Comparison of ENCODE assay signal across 12 cellular contexts in genomic region chr5:14218897-14219573, GRCh38.
DNase-seq lines count a peak whose midpoint lies in the region; TF ChIP-seq lines count a peak whose summit lies in the region.
"Had no signal": no experiment of that assay in that cellular context is flagged by ENCODE, and none has a peak within 500 bp of the region (broad histone marks: within the 10 kb centered on the region; RNA-seq: fewer than 3 reads in every experiment).

No MANE protein-coding gene starts in this region.

- DNase-seq in AG04450 (ENCODE audit: low read depth, low spot score) (no peak), RPMI7951 (ENCODE audit: low read depth) (peak; percentile 18), foreskin melanocyte (peak; percentile 55), nephron progenitor cell (no peak), LoVo (ENCODE audit: low spot score) (no peak), NCI-H446 (lab: John Stamatoyannopoulos, UW) (no peak), WERI-Rb-1 (no peak), GF-D8 (lab: John Stamatoyannopoulos, UW) (no peak)
- DNase-seq: activated CD4-positive, alpha-beta T cell treated with anti-CD3 and anti-CD28 coated beads for 4 hours; activated naive CD4-positive, alpha-beta T cell treated with anti-CD3 and anti-CD28 coated beads for 36 hours; NCI-H1105 treated with DMSO at 0.1 percent for 48 hours; retina had no signal

- POLR2A ChIA-PET in AG04450 (lab: Yijun Ruan, JAX): no interaction called here

- H3K27me3 ChIP-seq in AG04450 (ENCODE audit: control insufficient read depth, insufficient read depth, low read length): no peaks in the 10 kb centered on the region
- peaks cover 23% of the 10 kb centered on the region for H3K27me3 ChIP-seq in WERI-Rb-1 (ENCODE audit: insufficient read depth, low read depth, severe bottlenecking)

- H3K27me3 Mint-ChIP-seq in nephron progenitor cell (ENCODE audit: low read depth, poor library complexity): no peaks in the 10 kb centered on the region

- H3K9me3 Mint-ChIP-seq in nephron progenitor cell: no peaks in the 10 kb centered on the region
- H3K9me3 Mint-ChIP-seq: activated naive CD4-positive, alpha-beta T cell treated with anti-CD3 and anti-CD28 coated beads for 36 hours had no signal

- no peak overlapping the region for H3K4me3 Mint-ChIP-seq in nephron progenitor cell
- H3K4me3 Mint-ChIP-seq: activated naive CD4-positive, alpha-beta T cell treated with anti-CD3 and anti-CD28 coated beads for 36 hours had no signal

- peaks cover 20% of the 10 kb centered on the region for H3K36me3 Mint-ChIP-seq in nephron progenitor cell (ENCODE audit: low read depth)

- no peak for TF ChIP-seq CTCF in AG04450 (IDR thresholded peaks at IDR 0.05; ENCODE audit: low read depth, low read length)
- TF ChIP-seq CTCF in nephron progenitor cell (IDR thresholded peaks at IDR 0.05): no peak
- TF ChIP-seq CTCF in WERI-Rb-1 (IDR thresholded peaks at IDR 0.05; ENCODE audit: low read depth, low read length): no peak

- H3K27ac Mint-ChIP-seq in nephron progenitor cell: peak overlapping the region; percentile 37
- H3K27ac Mint-ChIP-seq: activated naive CD4-positive, alpha-beta T cell treated with anti-CD3 and anti-CD28 coated beads for 36 hours had no signal

- peaks cover 78% of the 10 kb centered on the region for H3K4me1 Mint-ChIP-seq in nephron progenitor cell

- peak overlapping the region; percentile 33 for H3K27ac ChIP-seq in AG04450 (ENCODE audit: low read depth, low read length)
- H3K27ac ChIP-seq in WERI-Rb-1: no peak overlapping the region

- H3K9me3 ChIP-seq in AG04450 (ENCODE audit: control insufficient read depth, insufficient read depth, low read length): no peaks in the 10 kb centered on the region
- H3K9me3 ChIP-seq in WERI-Rb-1 (ENCODE audit: severe bottlenecking): no peaks in the 10 kb centered on the region

- no peaks in the 10 kb centered on the region for H3K36me3 ChIP-seq in WERI-Rb-1

- CTCF ChIA-PET in AG04450 (lab: Charles Lee): no interaction called here

- H3K4me3 ChIP-seq in AG04450 (ENCODE audit: low read depth, low read length) (no peak overlapping the region), WERI-Rb-1 (ENCODE audit: low read depth, low read length) (no peak overlapping the region)

Comparison
In these comparisons a context has a peak if more than half of its experiments do, and no peak if none do; other contexts are left out.
1. DNase-seq: peak in RPMI7951 (single experiment) and foreskin melanocyte (single experiment); none in AG04450 (single experiment), nephron progenitor cell (single experiment), LoVo (single experiment), NCI-H446 (0 of 2), WERI-Rb-1 (single experiment) and GF-D8 (single experiment).